In the genomic region with DNA sequence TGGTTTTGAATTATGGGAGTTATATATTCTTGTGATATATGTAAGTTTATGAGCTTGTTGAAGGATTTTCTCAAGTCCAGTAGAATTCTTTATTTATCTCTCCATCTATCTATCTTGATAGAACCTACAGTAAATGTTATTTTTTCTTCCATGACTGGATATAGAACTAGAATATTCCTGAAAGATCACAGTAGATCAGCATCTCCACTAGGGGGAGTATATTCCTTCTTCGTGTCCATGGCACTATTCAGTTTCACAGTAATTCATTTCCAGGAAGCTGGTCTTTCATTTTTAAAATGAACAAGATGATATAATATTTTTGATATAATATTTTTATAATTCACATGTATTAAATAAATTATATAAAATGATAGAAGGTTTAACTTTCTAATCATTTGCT, we compare ENCODE assay signal across 8 cellular contexts. TPM values are rescaled to one million over a fixed set of nuclear protein-coding genes. Genes with fewer than 3 reads are reported as not detected.
DNase-seq lines count a peak whose midpoint lies in the region; ATAC-seq and TF ChIP-seq lines count a peak whose summit lies in the region.

No MANE protein-coding gene starts in this region.

- H3K36me3 Mint-ChIP-seq in activated T-helper 17 cell treated with anti-CD3 and anti-CD28 coated beads, Interleukin-2, amount 50 U/mL, for 72 hours (ENCODE audit: low read depth) = no peaks in the 10 kb centered on the region

- H3K4me1 ChIP-seq in RWPE2 (ENCODE audit: insufficient read depth, poor library complexity, severe bottlenecking) (no peaks in the 10 kb centered on the region), iPS DF 6.9 (ENCODE audit: control insufficient read depth, insufficient read depth, low read length) (no peaks in the 10 kb centered on the region)

- H3K4me3 ChIP-seq in RWPE2 (ENCODE audit: severe bottlenecking) (no peak overlapping the region), iPS DF 6.9 (ENCODE audit: low read length) (no peak overlapping the region), coronary artery (no peak overlapping the region)

- ATAC-seq in RWPE2 (ENCODE audit: low read depth) (no peak), HG03571 (IDR thresholded peaks at IDR 0.05; ENCODE audit: unreplicated experiment) (no peak)
- ATAC-seq in activated T-helper 17 cell treated with anti-CD3 and anti-CD28 coated beads, Interleukin-2, amount 50 U/mL, for 72 hours (replicated peaks) = no peak

- H3K27ac ChIP-seq in RWPE2 (ENCODE audit: poor library complexity, severe bottlenecking) = no peak overlapping the region
- no peak overlapping the region for H3K27ac ChIP-seq in iPS DF 6.9 (ENCODE audit: low read length)
- no peak overlapping the region for H3K27ac ChIP-seq in coronary artery

- no CpG with 5 or more reads among the region's 1 CpG for WGBS in iPS DF 6.9 (ENCODE audit: insufficient coverage, insufficient read length)

- H3K27me3 ChIP-seq in RWPE2 (ENCODE audit: insufficient read depth, poor library complexity, severe bottlenecking) (peaks cover 6% of the 10 kb centered on the region), iPS DF 6.9 (ENCODE audit: control insufficient read depth, insufficient read depth, low read length) (no peaks in the 10 kb centered on the region)

- H3K27me3 Mint-ChIP-seq in activated T-helper 17 cell treated with anti-CD3 and anti-CD28 coated beads, Interleukin-2, amount 50 U/mL, for 72 hours = no peaks in the 10 kb centered on the region

- H3K4me1 Mint-ChIP-seq in activated T-helper 17 cell treated with anti-CD3 and anti-CD28 coated beads, Interleukin-2, amount 50 U/mL, for 72 hours = no peaks in the 10 kb centered on the region

- TF ChIP-seq CTCF in RWPE2 (IDR thresholded peaks at IDR 0.05; ENCODE audit: poor library complexity, severe bottlenecking) (peak; percentile 69), coronary artery (IDR thresholded peaks at IDR 0.05) (no peak)

- no peak overlapping the region for H3K27ac Mint-ChIP-seq in activated T-helper 17 cell treated with anti-CD3 and anti-CD28 coated beads, Interleukin-2, amount 50 U/mL, for 72 hours

- H3K9me3 Mint-ChIP-seq in activated T-helper 17 cell treated with anti-CD3 and anti-CD28 coated beads, Interleukin-2, amount 50 U/mL, for 72 hours = no peaks in the 10 kb centered on the region

- H3K36me3 ChIP-seq in RWPE2 (ENCODE audit: low read depth) (no peaks in the 10 kb centered on the region), iPS DF 6.9 (ENCODE audit: control insufficient read depth, insufficient read depth, low read length) (no peaks in the 10 kb centered on the region)

- DNase-seq in CD1c-positive myeloid dendritic cell (ENCODE audit: extremely low spot score) (peak; percentile 11), Kasumi-1 (lab: John Stamatoyannopoulos, UW) (peak; percentile 67 to 68), RWPE2 (ENCODE audit: low spot score) (no peak), iPS DF 6.9 (ENCODE audit: low read depth, low spot score) (peak; percentile 16), coronary artery (ENCODE audit: low spot score) (no peak)
- no peak for DNase-seq in stimulated activated CD4-positive, alpha-beta T cell treated with anti-CD3 and anti-CD28 coated beads, Interleukin-4, amount 100 ng/mL, for 4 hours

- H3K9me3 ChIP-seq in RWPE2 (ENCODE audit: severe bottlenecking) (no peaks in the 10 kb centered on the region), iPS DF 6.9 (ENCODE audit: control insufficient read depth, insufficient read depth, low read length) (no peaks in the 10 kb centered on the region)

- H3K4me3 Mint-ChIP-seq in activated T-helper 17 cell treated with anti-CD3 and anti-CD28 coated beads, Interleukin-2, amount 50 U/mL, for 72 hours = no peak overlapping the region

RNA-seq across cellular contexts. Expression of a gene that starts 18.8 kb away (rescaled TPM):
- not detected for total RNA-seq in activated T-helper 17 cell treated with anti-CD3 and anti-CD28 coated beads, Interleukin-2, amount 50 U/mL, for 72 hours

Comparison
In these comparisons a context has a peak if more than half of its experiments do, and no peak if none do; other contexts are left out.
1. DNase-seq: peak in CD1c-positive myeloid dendritic cell (single experiment), Kasumi-1 (2 of 2) and iPS DF 6.9 (single experiment); none in RWPE2 (single experiment), stimulated activated CD4-positive, alpha-beta T cell treated with anti-CD3 and anti-CD28 coated beads, Interleukin-4, amount 100 ng/mL, for 4 hours (0 of 2) and coronary artery (single experiment).